8 cellular contexts compared by ENCODE assay signal in the genomic region with DNA sequence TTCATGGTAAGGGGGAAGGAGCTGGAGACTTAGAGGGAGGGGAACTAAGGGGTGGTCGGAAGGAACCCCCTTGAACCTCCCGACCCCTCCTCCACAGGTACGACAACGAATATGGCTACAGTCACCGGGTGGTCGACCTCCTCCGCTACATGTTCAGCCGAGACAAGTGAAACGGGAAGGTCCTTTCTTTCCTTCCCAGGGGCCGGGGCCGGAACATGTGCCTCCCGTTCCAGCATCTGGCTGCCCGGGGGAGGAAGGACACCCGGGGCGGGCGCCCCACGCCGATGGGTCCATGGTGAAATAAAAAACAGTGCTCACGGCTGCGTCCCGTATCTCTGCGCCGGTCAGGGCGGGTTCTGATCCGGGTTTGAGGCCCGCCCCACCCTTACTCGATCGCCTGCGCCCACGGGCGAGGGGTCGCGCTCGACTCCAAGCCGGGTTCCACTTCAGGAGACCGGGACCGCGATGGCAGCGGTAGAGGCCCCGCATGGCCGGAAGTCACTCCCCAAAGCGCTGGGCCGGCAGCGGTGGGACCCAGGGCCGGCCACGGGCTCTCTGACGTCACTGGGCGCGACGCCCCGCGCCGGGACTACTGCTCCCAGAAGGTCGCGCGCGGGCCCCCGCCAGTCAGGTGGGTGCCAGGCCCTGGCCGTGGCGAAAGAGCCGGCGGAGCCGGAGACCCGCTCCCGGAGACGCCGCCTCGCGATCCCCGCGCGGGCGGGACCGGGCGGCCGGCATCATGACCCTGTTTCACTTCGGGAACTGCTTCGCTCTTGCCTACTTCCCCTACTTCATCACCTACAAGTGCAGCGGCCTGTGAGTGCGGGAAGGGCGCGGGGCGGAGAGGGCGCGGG. TPM values are rescaled to one million over a fixed set of nuclear protein-coding genes. Genes with fewer than 3 reads are reported as not detected.
A peak's percentile ranks its signal among the peaks of the same experiment; 100 is the strongest.
DNase-seq lines count a peak whose midpoint lies in the region; ATAC-seq, FAIRE-seq and TF ChIP-seq lines count a peak whose summit lies in the region.

A gene with protein sequence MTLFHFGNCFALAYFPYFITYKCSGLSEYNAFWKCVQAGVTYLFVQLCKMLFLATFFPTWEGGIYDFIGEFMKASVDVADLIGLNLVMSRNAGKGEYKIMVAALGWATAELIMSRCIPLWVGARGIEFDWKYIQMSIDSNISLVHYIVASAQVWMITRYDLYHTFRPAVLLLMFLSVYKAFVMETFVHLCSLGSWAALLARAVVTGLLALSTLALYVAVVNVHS (plus strand): TSS at position 626 of the 854 bp plus-strand sequence. CDS start 114 bp downstream, at position 740.

- TF ChIP-seq CTCF in A673 (conservative IDR thresholded peaks at IDR 0.05; ENCODE audit: low read depth, low read length), result no peak
- no peak for TF ChIP-seq CTCF in keratinocyte (optimal IDR thresholded peaks at IDR 0.05 in 1 of 3, IDR thresholded peaks at IDR 0.05 in 1 of 3, conservative IDR thresholded peaks at IDR 0.05 in 1 of 3; ENCODE audit: extremely low read depth in 1 of 3, insufficient read depth in 2 of 3, low read length in 3 of 3)

- peak within 1 kb of the TSS; percentile 83 for H3K27ac ChIP-seq in A673 (ENCODE audit: low read depth, low read length, poor library complexity, severe bottlenecking)
- peak within 1 kb of the TSS; percentile 88 for H3K27ac ChIP-seq in keratinocyte (ENCODE audit: control insufficient read depth, insufficient read depth, low read length)

- H3K27me3 ChIP-seq in A673 (replicated peaks; ENCODE audit: insufficient read depth, low read depth, low read length, poor library complexity) (no peaks in the 10 kb centered on the region), keratinocyte (ENCODE audit: control insufficient read depth, extremely low read depth, insufficient read depth, low read length) (no peaks in the 10 kb centered on the region)

- BruUV-seq in A673 (replicated peaks; lab: Mats Ljungman, UMichigan), result TSS peak; percentile 82

- FAIRE-seq in keratinocyte (lab: Jason Lieb, UNC), result peak; percentile 43

- ATAC-seq in GM18867 (IDR thresholded peaks at IDR 0.05; ENCODE audit: unreplicated experiment) (peak; percentile 82), HG03139 (IDR thresholded peaks at IDR 0.05; ENCODE audit: unreplicated experiment) (peak; percentile 68)

- peak within 1 kb of the TSS; percentile 93 for H3K9ac ChIP-seq in keratinocyte (ENCODE audit: control insufficient read depth, extremely low read depth, insufficient read depth, low read length)

- no peaks in the 10 kb centered on the region for H4K20me1 ChIP-seq in keratinocyte (ENCODE audit: control insufficient read depth, extremely low read depth, insufficient read depth, low read length)

- intact Hi-C loops in A673 (cut with micrococcal nuclease; ENCODE audit: unreplicated experiment), result no loop called here

- H3K9me3 ChIP-seq in A673 (ENCODE audit: low read depth, low read length, poor library complexity, severe bottlenecking) (no peaks in the 10 kb centered on the region), keratinocyte (ENCODE audit: control insufficient read depth, low read depth, low read length) (no peaks in the 10 kb centered on the region)

- H3K4me3 ChIP-seq in A673 (ENCODE audit: low read depth, low read length, poor library complexity, severe bottlenecking) (peak within 1 kb of the TSS; percentile 93), keratinocyte (ENCODE audit: control insufficient read depth in 2 of 3, extremely low read depth in 1 of 3, insufficient read depth in 2 of 3, low read depth in 1 of 3, low read length in 3 of 3) (peak within 1 kb of the TSS; percentile 87 to 96 (median 90))

- H3K9me1 ChIP-seq in keratinocyte (ENCODE audit: control insufficient read depth, extremely low read depth, insufficient read depth, low read length), result no peaks in the 10 kb centered on the region

- DNase-seq in A673 (ENCODE audit: low spot score) (peak; percentile 92), NCI-H226 (peak; percentile 87), keratinocyte (ENCODE audit: low read depth, low spot score) (no peak)
- DNase-seq in activated CD4-positive, CD25-positive, alpha-beta regulatory T cell treated with anti-CD3 and anti-CD28 coated beads, Interleukin-2, amount 50 U/mL, for 16 hours (ENCODE audit: low read depth, low spot score), result peak; percentile 59
- peak; percentile 69 for DNase-seq in central memory CD4-positive, alpha-beta T cell
- DNase-seq in stimulated activated CD4-positive, alpha-beta T cell treated with anti-CD3 and anti-CD28 coated beads, Interleukin-12 subunit alpha, Interleukin-12 subunit beta, amount 100 ng/mL, for 48 hours (ENCODE audit: low read depth in 2 of 3, low spot score in 1 of 3), result peak; percentile 66 to 86 (median 72)

- peak within 1 kb of the TSS; percentile 87 for H2AFZ ChIP-seq in keratinocyte (ENCODE audit: control insufficient read depth, low read length)

- dilution Hi-C loops in keratinocyte (cut with MboI; ENCODE audit: extremely low pct_ligation_motif_present, low sequenced_read_pairs), result no loop called here

- H3K36me3 ChIP-seq in A673 (ENCODE audit: insufficient read depth, low read length, poor library complexity, severe bottlenecking) (no peaks in the 10 kb centered on the region), keratinocyte (ENCODE audit: control insufficient read depth in 2 of 2, extremely low read depth in 1 of 2, insufficient read depth in 2 of 2, low read length in 2 of 2) (peaks cover 8 to 15% of the 10 kb centered on the region in 2 experiments)

- H3K4me1 ChIP-seq in A673 (ENCODE audit: insufficient read depth, low read length, poor library complexity, severe bottlenecking) (peaks cover 11% of the 10 kb centered on the region), keratinocyte (ENCODE audit: control insufficient read depth, extremely low read depth, insufficient read depth, low read length) (peaks cover 15% of the 10 kb centered on the region)

- peaks cover 32% of the 10 kb centered on the region for H3K79me2 ChIP-seq in keratinocyte (ENCODE audit: control insufficient read depth, insufficient read depth, low read length)

- CTCF ChIA-PET in A673 (lab: Charles Lee), result no interaction called here

- POLR2A ChIA-PET in A673 (lab: Charles Lee; ENCODE audit: low non-redundant PET), result no interaction called here

- peak within 1 kb of the TSS; percentile 98 for H3K4me2 ChIP-seq in keratinocyte (ENCODE audit: control insufficient read depth, extremely low read depth, insufficient read depth, low read depth, low read length)

RNA-seq across cellular contexts. Expression of the gene that starts here (rescaled TPM):
- total RNA-seq in A673 (2021), result 105 and 115 TPM in 2 replicates
- 130 to 206 TPM (median 134 TPM) in 3 replicates for polyA plus RNA-seq in keratinocyte
- polyA plus RNA-seq in keratinocyte (2011; ENCODE audit: low read depth), result 29.1 TPM
- 158 and 185 TPM in 2 replicates for polyA plus RNA-seq in keratinocyte (2011; cell fraction: cytosol; rRNA removed)
- polyA plus RNA-seq in keratinocyte (2011; cell fraction: nucleus; rRNA removed), result 76.1 and 81.3 TPM in 2 replicates
- 126 and 279 TPM in 2 replicates for polyA plus RNA-seq in keratinocyte (2012; ENCODE audit: low replicate concordance)
- 154 to 284 TPM (median 205 TPM) in 3 replicates for polyA minus RNA-seq in keratinocyte
- 150 TPM for polyA minus RNA-seq in keratinocyte (2011; cell fraction: cytosol; rRNA and poly(A)+ RNA removed)
- polyA minus RNA-seq in keratinocyte (2011; cell fraction: nucleus; rRNA and poly(A)+ RNA removed), result 28.0 and 30.1 TPM in 2 replicates
